1 cellular context compared by ENCODE assay signal in genomic region chr6:106381871-106382270, GRCh38.
TF ChIP-seq lines count a peak whose summit lies in the region.

No MANE protein-coding gene starts in this region.

TF ChIP-seq in HepG2, 621 proteins besides CTCF, POLR2A, EP300 and RAD21 (continued from another document):
- no peak for TF ChIP-seq SRSF4 (IDR thresholded peaks at IDR 0.05; ENCODE audit: low read depth, low read length, poor library complexity, severe bottlenecking)
